8 cellular contexts compared by ENCODE assay signal in genomic region chr6:142845624-142846458, GRCh38.
DNase-seq lines count a peak whose midpoint lies in the region; ATAC-seq and TF ChIP-seq lines count a peak whose summit lies in the region.

No MANE protein-coding gene starts in this region.

- TF ChIP-seq CTCF in AG10803 (conservative IDR thresholded peaks at IDR 0.05; ENCODE audit: low read length) (0 out of 2 replicates have a peak, but pooled peaks have one; percentile 5), HFF-Myc (IDR thresholded peaks at IDR 0.05; ENCODE audit: low read depth, low read length, missing control alignments) (no peak), RWPE2 (IDR thresholded peaks at IDR 0.05; ENCODE audit: poor library complexity, severe bottlenecking) (no peak), astrocyte of the cerebellum (IDR thresholded peaks at IDR 0.05; ENCODE audit: low read depth, low read length, missing control alignments) (no peak)

- peak overlapping the region; percentile 37 for H3K4me3 ChIP-seq in AG10803 (ENCODE audit: low read length)
- H3K4me3 ChIP-seq in HFF-Myc (replicated peaks; ENCODE audit: low read depth, low read length): peak overlapping the region; percentile 30
- H3K4me3 ChIP-seq in RWPE2 (ENCODE audit: severe bottlenecking): no peak overlapping the region
- H3K4me3 ChIP-seq in astrocyte of the cerebellum (ENCODE audit: low read depth, low read length): peak overlapping the region; percentile 15

- H3K27ac ChIP-seq in RWPE2 (ENCODE audit: poor library complexity, severe bottlenecking): peak overlapping the region; percentile 71

- H3K4me1 ChIP-seq in RWPE2 (ENCODE audit: insufficient read depth, poor library complexity, severe bottlenecking): peaks cover 71% of the 10 kb centered on the region

- no peaks in the 10 kb centered on the region for H3K36me3 ChIP-seq in RWPE2 (ENCODE audit: low read depth)

- intact Hi-C loops in left ventricle myocardium superior (cut with micrococcal nuclease): loop anchor here (10.0 kb wide), 1 partner anchor 99 kb away; the partner anchor contains the start of gene HIVEP2
- intact Hi-C loops in posterior cingulate gyrus (cut with DNase I): loop anchor here (1.0 kb wide), 1 partner anchor 100 kb away; no protein-coding TSS in a partner anchor

- in situ Hi-C loops in astrocyte of the cerebellum (cut with HindIII; ENCODE audit: low sequenced_read_pairs): loop anchor here (5.0 kb wide), 1 partner anchor 96 kb away; no protein-coding TSS in a partner anchor

- H3K9me3 ChIP-seq in RWPE2 (ENCODE audit: severe bottlenecking): no peaks in the 10 kb centered on the region

- H3K27me3 ChIP-seq in RWPE2 (ENCODE audit: insufficient read depth, poor library complexity, severe bottlenecking): no peaks in the 10 kb centered on the region

- ATAC-seq in RWPE2 (ENCODE audit: low read depth) (peak; percentile 47), left ventricle myocardium superior (peak; percentile 95), HG02571 (IDR thresholded peaks at IDR 0.05; ENCODE audit: unreplicated experiment) (no peak), HG03521 (IDR thresholded peaks at IDR 0.05; ENCODE audit: unreplicated experiment) (no peak)

- peak; percentile 71 for DNase-seq in AG10803 (ENCODE audit: low read depth)
- peak; percentile 35 for DNase-seq in HFF-Myc (ENCODE audit: extremely low read depth, low read depth)
- peak; percentile 65 for DNase-seq in RWPE2 (ENCODE audit: low spot score)
- peak; percentile 90 for DNase-seq in astrocyte of the cerebellum (ENCODE audit: low read depth)
- peak; percentile 96 for DNase-seq in left ventricle myocardium superior
- peak; percentile 59 to 95 (median 74) for DNase-seq in posterior cingulate gyrus

Comparison
In these comparisons a context has a peak if more than half of its experiments do, and no peak if none do; other contexts are left out.
1. DNase-seq: peak in every context shown above with its lines; median percentile 96 in left ventricle myocardium superior; 90 in astrocyte of the cerebellum; 74 in posterior cingulate gyrus; 71 in AG10803; 65 in RWPE2; 35 in HFF-Myc.
2. ATAC-seq: peak in RWPE2 (single experiment) and left ventricle myocardium superior (single experiment); none in HG02571 (single experiment) and HG03521 (single experiment).